ENCODE assay signal across 8 cellular contexts in genomic region chr17:82023447-82024241, GRCh38. TPM values are rescaled to one million over a fixed set of nuclear protein-coding genes. Genes with fewer than 3 reads are reported as not detected.
DNase-seq lines count a peak whose midpoint lies in the region; ATAC-seq and TF ChIP-seq lines count a peak whose summit lies in the region.

No MANE protein-coding gene starts in this region.

- intact Hi-C loops in CD8-positive, alpha-beta T cell (cut with DNase I, micrococcal nuclease), result loop anchor here (1.0 to 10.0 kb wide), 10 partner anchors 14 to 1029 kb away; partner anchors contain the start of genes DCXR (in 2 of the 2), FASN (in 2 of the 2), ACTG1 (in 1 of the 2) and ASPSCR1 (in 1 of the 2)
- intact Hi-C loops in activated T-helper 1 cell treated with anti-CD3 and anti-CD28 coated beads, Interleukin-12 subunit alpha, Interleukin-12 subunit beta, Interleukin-2, Interleukin-4 antibody, amounts not matched to agents 30 ng/mL and 10 ng/mL and 1 ng/mL, durations not matched to agents 14 hours and 24 hours and 36 hours (cut with micrococcal nuclease), result loop anchor here (1.0 to 10.0 kb wide), 11 partner anchors 8 to 693 kb away; partner anchors contain the start of genes ASPSCR1, DCXR, DUS1L and FASN

- POLR2A ChIA-PET in CD8-positive, alpha-beta T cell (lab: Charles Lee), result interaction anchor here (1.6 to 3.9 kb wide), 3 partner anchors 13 to 83 kb away, joined by 4 to 26 read pairs (median 21); partner anchors contain the start of gene DCXR

- H3K36me3 ChIP-seq in CD8-positive, alpha-beta T cell (ENCODE audit: insufficient read depth, low read length), result no peaks in the 10 kb centered on the region

- no peaks in the 10 kb centered on the region for H3K27me3 ChIP-seq in CD8-positive, alpha-beta T cell (ENCODE audit: insufficient read depth, low read length)

- H3K36me3 Mint-ChIP-seq in CD8-positive, alpha-beta T cell, result no peaks in the 10 kb centered on the region
- H3K36me3 Mint-ChIP-seq in activated T-helper 1 cell treated with anti-CD3 and anti-CD28 coated beads, Interleukin-12 subunit alpha, Interleukin-12 subunit beta, Interleukin-2, Interleukin-4 antibody, amounts not matched to agents 30 ng/mL and 10 ng/mL and 1 ng/mL, durations not matched to agents 14 hours and 24 hours and 36 hours (ENCODE audit: low read depth), result peaks cover 3% of the 10 kb centered on the region

- no peak overlapping the region for H3K27ac Mint-ChIP-seq in CD8-positive, alpha-beta T cell
- H3K27ac Mint-ChIP-seq in activated T-helper 1 cell treated with anti-CD3 and anti-CD28 coated beads, Interleukin-12 subunit alpha, Interleukin-12 subunit beta, Interleukin-2, Interleukin-4 antibody, amounts not matched to agents 30 ng/mL and 10 ng/mL and 1 ng/mL, durations not matched to agents 14 hours and 24 hours and 36 hours, result peak overlapping the region; percentile 44

- CTCF ChIA-PET in CD8-positive, alpha-beta T cell (lab: Charles Lee), result interaction anchor here (1.3 to 13.1 kb wide), 4 partner anchors 14 to 130 kb away, joined by 3 to 220 read pairs (median 16); partner anchors contain the start of genes DCXR and NOTUM

- DNase-seq in CD8-positive, alpha-beta T cell, result no peak
- no peak for DNase-seq in Jurkat, Clone E6-1 (ENCODE audit: low read depth, low spot score)
- no peak for DNase-seq in activated T-helper 1 cell treated with anti-CD3 and anti-CD28 coated beads, Interleukin-12 subunit alpha, Interleukin-12 subunit beta, Interleukin-2, Interleukin-4 antibody, amounts not matched to agents 30 ng/mL and 10 ng/mL and 1 ng/mL, durations not matched to agents 14 hours and 24 hours and 36 hours (ENCODE audit: low spot score)
- DNase-seq in stimulated activated CD8-positive, alpha-beta memory T cell treated with anti-CD3 and anti-CD28 coated beads, Interleukin-4, amount 100 ng/mL, for 48 hours, result peak; percentile 55
- no peak for DNase-seq in NCI-H2029 (lab: John Stamatoyannopoulos, UW)

- no peaks in the 10 kb centered on the region for H3K9me3 ChIP-seq in CD8-positive, alpha-beta T cell (ENCODE audit: low read length)

- H3K27me3 Mint-ChIP-seq in CD8-positive, alpha-beta T cell (ENCODE audit: low read depth), result no peaks in the 10 kb centered on the region
- H3K27me3 Mint-ChIP-seq in activated T-helper 1 cell treated with anti-CD3 and anti-CD28 coated beads, Interleukin-12 subunit alpha, Interleukin-12 subunit beta, Interleukin-2, Interleukin-4 antibody, amounts not matched to agents 30 ng/mL and 10 ng/mL and 1 ng/mL, durations not matched to agents 14 hours and 24 hours and 36 hours (ENCODE audit: insufficient read depth), result no peaks in the 10 kb centered on the region

- TF ChIP-seq CTCF in CD8-positive, alpha-beta T cell (IDR thresholded peaks at IDR 0.05), result no peak

- peaks cover 22% of the 10 kb centered on the region for H3K4me1 Mint-ChIP-seq in CD8-positive, alpha-beta T cell (ENCODE audit: low read depth)
- peaks cover 15% of the 10 kb centered on the region for H3K4me1 Mint-ChIP-seq in activated T-helper 1 cell treated with anti-CD3 and anti-CD28 coated beads, Interleukin-12 subunit alpha, Interleukin-12 subunit beta, Interleukin-2, Interleukin-4 antibody, amounts not matched to agents 30 ng/mL and 10 ng/mL and 1 ng/mL, durations not matched to agents 14 hours and 24 hours and 36 hours (ENCODE audit: low read depth)

- H3K4me1 ChIP-seq in CD8-positive, alpha-beta T cell (ENCODE audit: insufficient read depth, low read length), result peaks cover 31% of the 10 kb centered on the region

- peak overlapping the region; percentile 77 for H3K4me3 Mint-ChIP-seq in CD8-positive, alpha-beta T cell
- H3K4me3 Mint-ChIP-seq in activated T-helper 1 cell treated with anti-CD3 and anti-CD28 coated beads, Interleukin-12 subunit alpha, Interleukin-12 subunit beta, Interleukin-2, Interleukin-4 antibody, amounts not matched to agents 30 ng/mL and 10 ng/mL and 1 ng/mL, durations not matched to agents 14 hours and 24 hours and 36 hours, result peak overlapping the region; percentile 85

- no peaks in the 10 kb centered on the region for H3K9me3 Mint-ChIP-seq in CD8-positive, alpha-beta T cell
- no peaks in the 10 kb centered on the region for H3K9me3 Mint-ChIP-seq in activated T-helper 1 cell treated with anti-CD3 and anti-CD28 coated beads, Interleukin-12 subunit alpha, Interleukin-12 subunit beta, Interleukin-2, Interleukin-4 antibody, amounts not matched to agents 30 ng/mL and 10 ng/mL and 1 ng/mL, durations not matched to agents 14 hours and 24 hours and 36 hours

- ATAC-seq in CD8-positive, alpha-beta T cell, result no peak
- ATAC-seq in GM19025 (IDR thresholded peaks at IDR 0.05; ENCODE audit: low read depth, unreplicated experiment), result peak; percentile 6
- ATAC-seq in GM18867 (IDR thresholded peaks at IDR 0.05; ENCODE audit: unreplicated experiment), result no peak

- peak overlapping the region; percentile 61 for H3K4me3 ChIP-seq in CD8-positive, alpha-beta T cell (ENCODE audit: low read depth, low read length)
- H3K4me3 ChIP-seq in Jurkat, Clone E6-1 (ENCODE audit: low read length), result peak overlapping the region; percentile 78
- H3K4me3 ChIP-seq in iPS-11a (ENCODE audit: low read depth, low read length), result peak overlapping the region; percentile 58

- no peak overlapping the region for H3K27ac ChIP-seq in CD8-positive, alpha-beta T cell (ENCODE audit: low read depth, low read length)

RNA-seq across cellular contexts. Expression of gene LRRC45, which starts 0.5 kb away (rescaled TPM):
- total RNA-seq in CD8-positive, alpha-beta T cell, result 1 to 10 TPM; 5.1 to 5.6 TPM
- 34.7 TPM for polyA plus RNA-seq in Jurkat, Clone E6-1 (2012; ENCODE audit: insufficient read depth, insufficient read length)
- 37.6 and 37.8 TPM in 2 replicates for total RNA-seq in activated T-helper 1 cell treated with anti-CD3 and anti-CD28 coated beads, Interleukin-12 subunit alpha, Interleukin-12 subunit beta, Interleukin-2, Interleukin-4 antibody, amounts not matched to agents 30 ng/mL and 10 ng/mL and 1 ng/mL, durations not matched to agents 14 hours and 24 hours and 36 hours

RNA-seq across cellular contexts. Expression of gene CENPX, which starts 1.0 kb away (rescaled TPM):
- 10 to 100 TPM; 11.1 to 14.3 TPM for total RNA-seq in CD8-positive, alpha-beta T cell
- 178 TPM for polyA plus RNA-seq in Jurkat, Clone E6-1 (2012; ENCODE audit: insufficient read depth, insufficient read length)
- total RNA-seq in activated T-helper 1 cell treated with anti-CD3 and anti-CD28 coated beads, Interleukin-12 subunit alpha, Interleukin-12 subunit beta, Interleukin-2, Interleukin-4 antibody, amounts not matched to agents 30 ng/mL and 10 ng/mL and 1 ng/mL, durations not matched to agents 14 hours and 24 hours and 36 hours, result 109 and 120 TPM in 2 replicates

RNA-seq across cellular contexts. Expression of gene RAC3, which starts 7.8 kb away (rescaled TPM):
- 1 to 10 TPM; 2.1 to 3.5 TPM for total RNA-seq in CD8-positive, alpha-beta T cell
- polyA plus RNA-seq in Jurkat, Clone E6-1 (2012; ENCODE audit: insufficient read depth, insufficient read length), result 80.4 TPM
- 7.6 and 9.4 TPM in 2 replicates for total RNA-seq in activated T-helper 1 cell treated with anti-CD3 and anti-CD28 coated beads, Interleukin-12 subunit alpha, Interleukin-12 subunit beta, Interleukin-2, Interleukin-4 antibody, amounts not matched to agents 30 ng/mL and 10 ng/mL and 1 ng/mL, durations not matched to agents 14 hours and 24 hours and 36 hours

RNA-seq across cellular contexts. Expression of gene DCXR, which starts 13.9 kb away (rescaled TPM):
- 10 to 100 TPM; 71.7 to 77.7 TPM for total RNA-seq in CD8-positive, alpha-beta T cell
- 207 TPM for polyA plus RNA-seq in Jurkat, Clone E6-1 (2012; ENCODE audit: insufficient read depth, insufficient read length)
- total RNA-seq in activated T-helper 1 cell treated with anti-CD3 and anti-CD28 coated beads, Interleukin-12 subunit alpha, Interleukin-12 subunit beta, Interleukin-2, Interleukin-4 antibody, amounts not matched to agents 30 ng/mL and 10 ng/mL and 1 ng/mL, durations not matched to agents 14 hours and 24 hours and 36 hours, result 123 and 125 TPM in 2 replicates

RNA-seq across cellular contexts. Expression of gene RFNG, which starts 28.0 kb away (rescaled TPM):
- 10 to 100 TPM; 26.2 to 27.2 TPM for total RNA-seq in CD8-positive, alpha-beta T cell
- polyA plus RNA-seq in Jurkat, Clone E6-1 (2012; ENCODE audit: insufficient read depth, insufficient read length), result 30.1 TPM
- 24.1 and 26.8 TPM in 2 replicates for total RNA-seq in activated T-helper 1 cell treated with anti-CD3 and anti-CD28 coated beads, Interleukin-12 subunit alpha, Interleukin-12 subunit beta, Interleukin-2, Interleukin-4 antibody, amounts not matched to agents 30 ng/mL and 10 ng/mL and 1 ng/mL, durations not matched to agents 14 hours and 24 hours and 36 hours
